Comparison of ENCODE assay signal across 1 cellular context in the genomic region with DNA sequence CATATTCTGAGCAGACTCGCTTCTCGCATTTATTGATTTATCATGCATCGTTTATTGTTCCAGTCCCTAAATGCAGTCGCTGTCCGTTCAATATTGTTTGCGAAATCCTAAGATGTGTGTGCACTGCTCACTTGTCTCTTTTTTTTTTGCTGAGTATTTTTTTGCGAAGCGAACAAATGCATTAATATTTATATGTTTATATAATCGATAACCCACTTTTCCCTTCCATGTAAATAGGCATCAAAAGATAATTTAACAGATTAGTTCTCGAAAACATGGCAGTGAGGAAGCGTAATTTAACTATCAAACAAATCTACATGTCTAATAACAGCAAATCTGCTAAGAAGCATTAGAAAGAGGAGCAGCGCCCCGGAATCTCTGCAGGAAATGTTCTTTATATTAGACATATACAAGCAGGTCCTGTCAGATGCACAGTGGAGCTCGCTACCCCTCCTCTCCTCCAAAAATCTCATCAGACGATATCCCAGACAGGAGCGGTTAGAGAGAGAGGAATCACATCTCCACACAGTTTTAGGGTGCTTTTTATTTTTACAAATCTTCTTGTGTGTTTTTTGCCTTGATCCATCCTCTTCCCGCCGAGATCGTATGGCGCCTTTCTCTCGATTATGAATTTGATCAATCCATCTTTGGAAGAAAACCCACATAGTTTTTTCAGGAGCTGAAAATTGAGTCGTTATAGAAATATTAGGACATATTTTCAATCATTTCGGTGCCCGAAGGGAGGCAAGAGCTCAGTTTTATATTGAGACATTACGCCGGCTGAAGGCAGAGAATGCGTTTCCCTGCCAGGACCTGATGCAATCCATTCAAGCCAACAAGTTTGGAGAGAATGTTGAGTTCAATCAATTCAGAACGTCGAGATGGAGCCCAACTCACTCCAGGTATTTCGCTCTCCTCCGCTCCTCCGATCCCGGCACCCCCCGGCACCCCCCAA.
TF ChIP-seq lines count a peak whose summit lies in the region.

A gene with protein sequence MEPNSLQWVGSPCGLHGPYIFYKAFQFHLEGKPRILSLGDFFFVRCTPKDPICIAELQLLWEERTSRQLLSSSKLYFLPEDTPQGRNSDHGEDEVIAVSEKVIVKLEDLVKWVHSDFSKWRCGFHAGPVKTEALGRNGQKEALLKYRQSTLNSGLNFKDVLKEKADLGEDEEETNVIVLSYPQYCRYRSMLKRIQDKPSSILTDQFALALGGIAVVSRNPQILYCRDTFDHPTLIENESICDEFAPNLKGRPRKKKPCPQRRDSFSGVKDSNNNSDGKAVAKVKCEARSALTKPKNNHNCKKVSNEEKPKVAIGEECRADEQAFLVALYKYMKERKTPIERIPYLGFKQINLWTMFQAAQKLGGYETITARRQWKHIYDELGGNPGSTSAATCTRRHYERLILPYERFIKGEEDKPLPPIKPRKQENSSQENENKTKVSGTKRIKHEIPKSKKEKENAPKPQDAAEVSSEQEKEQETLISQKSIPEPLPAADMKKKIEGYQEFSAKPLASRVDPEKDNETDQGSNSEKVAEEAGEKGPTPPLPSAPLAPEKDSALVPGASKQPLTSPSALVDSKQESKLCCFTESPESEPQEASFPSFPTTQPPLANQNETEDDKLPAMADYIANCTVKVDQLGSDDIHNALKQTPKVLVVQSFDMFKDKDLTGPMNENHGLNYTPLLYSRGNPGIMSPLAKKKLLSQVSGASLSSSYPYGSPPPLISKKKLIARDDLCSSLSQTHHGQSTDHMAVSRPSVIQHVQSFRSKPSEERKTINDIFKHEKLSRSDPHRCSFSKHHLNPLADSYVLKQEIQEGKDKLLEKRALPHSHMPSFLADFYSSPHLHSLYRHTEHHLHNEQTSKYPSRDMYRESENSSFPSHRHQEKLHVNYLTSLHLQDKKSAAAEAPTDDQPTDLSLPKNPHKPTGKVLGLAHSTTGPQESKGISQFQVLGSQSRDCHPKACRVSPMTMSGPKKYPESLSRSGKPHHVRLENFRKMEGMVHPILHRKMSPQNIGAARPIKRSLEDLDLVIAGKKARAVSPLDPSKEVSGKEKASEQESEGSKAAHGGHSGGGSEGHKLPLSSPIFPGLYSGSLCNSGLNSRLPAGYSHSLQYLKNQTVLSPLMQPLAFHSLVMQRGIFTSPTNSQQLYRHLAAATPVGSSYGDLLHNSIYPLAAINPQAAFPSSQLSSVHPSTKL (plus strand): TSS at position 871 of the 955 bp plus-strand sequence. CDS start 11 bp downstream, at position 882.

TF ChIP-seq in GM12878, 131 proteins besides CTCF, POLR2A, EP300 and RAD21:
- TF ChIP-seq EGR1 (IDR thresholded peaks at IDR 0.05; ENCODE audit: borderline replicate concordance in 1 of 2, low read depth in 2 of 2, low read length in 2 of 2) (peak in 1 of 2 experiments; percentile 45; a peak in 1 of 3 replicates), TARDBP (IDR thresholded peaks at IDR 0.05; ENCODE audit: borderline replicate concordance) (no peak), TCF3 (IDR thresholded peaks at IDR 0.05; ENCODE audit: borderline replicate concordance, insufficient read depth, low read depth, low read length) (no peak), ASH2L (IDR thresholded peaks at IDR 0.05; ENCODE audit: borderline replicate concordance, low read depth) (0 out of 2 replicates have a peak, but pooled peaks have one; percentile 51), NRF1 (conservative IDR thresholded peaks at IDR 0.05; ENCODE audit: low read depth, low read length) (no peak), PML (IDR thresholded peaks at IDR 0.05; ENCODE audit: low read length) (0 out of 2 replicates have a peak, but pooled peaks have one; percentile 32), HDGF (IDR thresholded peaks at IDR 0.05) (no peak), CBFB (IDR thresholded peaks at IDR 0.05; ENCODE audit: low read depth) (no peak), RUNX3 (IDR thresholded peaks at IDR 0.05; ENCODE audit: low read length) (no peak), FOXM1 (IDR thresholded peaks at IDR 0.05; ENCODE audit: low read depth, low read length) (0 out of 2 replicates have a peak, but pooled peaks have one; percentile 10), RAD51 (IDR thresholded peaks at IDR 0.05) (peak; percentile 83), POLR2AphosphoS5 (IDR thresholded peaks at IDR 0.05; ENCODE audit: low read length) (peak; percentile 64; the same call in 1 of the 2 replicates), MTA3 (IDR thresholded peaks at IDR 0.05; ENCODE audit: borderline replicate concordance, low read length) (0 out of 2 replicates have a peak, but pooled peaks have one; percentile 51)
- TF ChIP-seq, protein P1, sequence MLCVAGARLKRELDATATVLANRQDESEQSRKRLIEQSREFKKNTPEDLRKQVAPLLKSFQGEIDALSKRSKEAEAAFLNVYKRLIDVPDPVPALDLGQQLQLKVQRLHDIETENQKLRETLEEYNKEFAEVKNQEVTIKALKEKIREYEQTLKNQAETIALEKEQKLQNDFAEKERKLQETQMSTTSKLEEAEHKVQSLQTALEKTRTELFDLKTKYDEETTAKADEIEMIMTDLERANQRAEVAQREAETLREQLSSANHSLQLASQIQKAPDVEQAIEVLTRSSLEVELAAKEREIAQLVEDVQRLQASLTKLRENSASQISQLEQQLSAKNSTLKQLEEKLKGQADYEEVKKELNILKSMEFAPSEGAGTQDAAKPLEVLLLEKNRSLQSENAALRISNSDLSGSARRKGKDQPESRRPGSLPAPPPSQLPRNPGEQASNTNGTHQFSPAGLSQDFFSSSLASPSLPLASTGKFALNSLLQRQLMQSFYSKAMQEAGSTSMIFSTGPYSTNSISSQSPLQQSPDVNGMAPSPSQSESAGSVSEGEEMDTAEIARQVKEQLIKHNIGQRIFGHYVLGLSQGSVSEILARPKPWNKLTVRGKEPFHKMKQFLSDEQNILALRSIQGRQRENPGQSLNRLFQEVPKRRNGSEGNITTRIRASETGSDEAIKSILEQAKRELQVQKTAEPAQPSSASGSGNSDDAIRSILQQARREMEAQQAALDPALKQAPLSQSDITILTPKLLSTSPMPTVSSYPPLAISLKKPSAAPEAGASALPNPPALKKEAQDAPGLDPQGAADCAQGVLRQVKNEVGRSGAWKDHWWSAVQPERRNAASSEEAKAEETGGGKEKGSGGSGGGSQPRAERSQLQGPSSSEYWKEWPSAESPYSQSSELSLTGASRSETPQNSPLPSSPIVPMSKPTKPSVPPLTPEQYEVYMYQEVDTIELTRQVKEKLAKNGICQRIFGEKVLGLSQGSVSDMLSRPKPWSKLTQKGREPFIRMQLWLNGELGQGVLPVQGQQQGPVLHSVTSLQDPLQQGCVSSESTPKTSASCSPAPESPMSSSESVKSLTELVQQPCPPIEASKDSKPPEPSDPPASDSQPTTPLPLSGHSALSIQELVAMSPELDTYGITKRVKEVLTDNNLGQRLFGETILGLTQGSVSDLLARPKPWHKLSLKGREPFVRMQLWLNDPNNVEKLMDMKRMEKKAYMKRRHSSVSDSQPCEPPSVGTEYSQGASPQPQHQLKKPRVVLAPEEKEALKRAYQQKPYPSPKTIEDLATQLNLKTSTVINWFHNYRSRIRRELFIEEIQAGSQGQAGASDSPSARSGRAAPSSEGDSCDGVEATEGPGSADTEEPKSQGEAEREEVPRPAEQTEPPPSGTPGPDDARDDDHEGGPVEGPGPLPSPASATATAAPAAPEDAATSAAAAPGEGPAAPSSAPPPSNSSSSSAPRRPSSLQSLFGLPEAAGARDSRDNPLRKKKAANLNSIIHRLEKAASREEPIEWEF (IDR thresholded peaks at IDR 0.05; ENCODE audit: insufficient replicate concordance, low read depth, low read length), result peak; percentile 82
- TF ChIP-seq, protein P2, sequence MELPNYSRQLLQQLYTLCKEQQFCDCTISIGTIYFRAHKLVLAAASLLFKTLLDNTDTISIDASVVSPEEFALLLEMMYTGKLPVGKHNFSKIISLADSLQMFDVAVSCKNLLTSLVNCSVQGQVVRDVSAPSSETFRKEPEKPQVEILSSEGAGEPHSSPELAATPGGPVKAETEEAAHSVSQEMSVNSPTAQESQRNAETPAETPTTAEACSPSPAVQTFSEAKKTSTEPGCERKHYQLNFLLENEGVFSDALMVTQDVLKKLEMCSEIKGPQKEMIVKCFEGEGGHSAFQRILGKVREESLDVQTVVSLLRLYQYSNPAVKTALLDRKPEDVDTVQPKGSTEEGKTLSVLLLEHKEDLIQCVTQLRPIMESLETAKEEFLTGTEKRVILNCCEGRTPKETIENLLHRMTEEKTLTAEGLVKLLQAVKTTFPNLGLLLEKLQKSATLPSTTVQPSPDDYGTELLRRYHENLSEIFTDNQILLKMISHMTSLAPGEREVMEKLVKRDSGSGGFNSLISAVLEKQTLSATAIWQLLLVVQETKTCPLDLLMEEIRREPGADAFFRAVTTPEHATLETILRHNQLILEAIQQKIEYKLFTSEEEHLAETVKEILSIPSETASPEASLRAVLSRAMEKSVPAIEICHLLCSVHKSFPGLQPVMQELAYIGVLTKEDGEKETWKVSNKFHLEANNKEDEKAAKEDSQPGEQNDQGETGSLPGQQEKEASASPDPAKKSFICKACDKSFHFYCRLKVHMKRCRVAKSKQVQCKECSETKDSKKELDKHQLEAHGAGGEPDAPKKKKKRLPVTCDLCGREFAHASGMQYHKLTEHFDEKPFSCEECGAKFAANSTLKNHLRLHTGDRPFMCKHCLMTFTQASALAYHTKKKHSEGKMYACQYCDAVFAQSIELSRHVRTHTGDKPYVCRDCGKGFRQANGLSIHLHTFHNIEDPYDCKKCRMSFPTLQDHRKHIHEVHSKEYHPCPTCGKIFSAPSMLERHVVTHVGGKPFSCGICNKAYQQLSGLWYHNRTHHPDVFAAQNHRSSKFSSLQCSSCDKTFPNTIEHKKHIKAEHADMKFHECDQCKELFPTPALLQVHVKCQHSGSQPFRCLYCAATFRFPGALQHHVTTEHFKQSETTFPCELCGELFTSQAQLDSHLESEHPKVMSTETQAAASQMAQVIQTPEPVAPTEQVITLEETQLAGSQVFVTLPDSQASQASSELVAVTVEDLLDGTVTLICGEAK (IDR thresholded peaks at IDR 0.05; ENCODE audit: borderline replicate concordance), result peak; percentile 44; the same call in 1 of the 2 replicates
- TF ChIP-seq, protein P3, sequence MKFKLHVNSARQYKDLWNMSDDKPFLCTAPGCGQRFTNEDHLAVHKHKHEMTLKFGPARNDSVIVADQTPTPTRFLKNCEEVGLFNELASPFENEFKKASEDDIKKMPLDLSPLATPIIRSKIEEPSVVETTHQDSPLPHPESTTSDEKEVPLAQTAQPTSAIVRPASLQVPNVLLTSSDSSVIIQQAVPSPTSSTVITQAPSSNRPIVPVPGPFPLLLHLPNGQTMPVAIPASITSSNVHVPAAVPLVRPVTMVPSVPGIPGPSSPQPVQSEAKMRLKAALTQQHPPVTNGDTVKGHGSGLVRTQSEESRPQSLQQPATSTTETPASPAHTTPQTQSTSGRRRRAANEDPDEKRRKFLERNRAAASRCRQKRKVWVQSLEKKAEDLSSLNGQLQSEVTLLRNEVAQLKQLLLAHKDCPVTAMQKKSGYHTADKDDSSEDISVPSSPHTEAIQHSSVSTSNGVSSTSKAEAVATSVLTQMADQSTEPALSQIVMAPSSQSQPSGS (IDR thresholded peaks at IDR 0.05; ENCODE audit: low read length), result 0 out of 2 replicates have a peak, but pooled peaks have one; percentile 35
- TF ChIP-seq, protein P4, sequence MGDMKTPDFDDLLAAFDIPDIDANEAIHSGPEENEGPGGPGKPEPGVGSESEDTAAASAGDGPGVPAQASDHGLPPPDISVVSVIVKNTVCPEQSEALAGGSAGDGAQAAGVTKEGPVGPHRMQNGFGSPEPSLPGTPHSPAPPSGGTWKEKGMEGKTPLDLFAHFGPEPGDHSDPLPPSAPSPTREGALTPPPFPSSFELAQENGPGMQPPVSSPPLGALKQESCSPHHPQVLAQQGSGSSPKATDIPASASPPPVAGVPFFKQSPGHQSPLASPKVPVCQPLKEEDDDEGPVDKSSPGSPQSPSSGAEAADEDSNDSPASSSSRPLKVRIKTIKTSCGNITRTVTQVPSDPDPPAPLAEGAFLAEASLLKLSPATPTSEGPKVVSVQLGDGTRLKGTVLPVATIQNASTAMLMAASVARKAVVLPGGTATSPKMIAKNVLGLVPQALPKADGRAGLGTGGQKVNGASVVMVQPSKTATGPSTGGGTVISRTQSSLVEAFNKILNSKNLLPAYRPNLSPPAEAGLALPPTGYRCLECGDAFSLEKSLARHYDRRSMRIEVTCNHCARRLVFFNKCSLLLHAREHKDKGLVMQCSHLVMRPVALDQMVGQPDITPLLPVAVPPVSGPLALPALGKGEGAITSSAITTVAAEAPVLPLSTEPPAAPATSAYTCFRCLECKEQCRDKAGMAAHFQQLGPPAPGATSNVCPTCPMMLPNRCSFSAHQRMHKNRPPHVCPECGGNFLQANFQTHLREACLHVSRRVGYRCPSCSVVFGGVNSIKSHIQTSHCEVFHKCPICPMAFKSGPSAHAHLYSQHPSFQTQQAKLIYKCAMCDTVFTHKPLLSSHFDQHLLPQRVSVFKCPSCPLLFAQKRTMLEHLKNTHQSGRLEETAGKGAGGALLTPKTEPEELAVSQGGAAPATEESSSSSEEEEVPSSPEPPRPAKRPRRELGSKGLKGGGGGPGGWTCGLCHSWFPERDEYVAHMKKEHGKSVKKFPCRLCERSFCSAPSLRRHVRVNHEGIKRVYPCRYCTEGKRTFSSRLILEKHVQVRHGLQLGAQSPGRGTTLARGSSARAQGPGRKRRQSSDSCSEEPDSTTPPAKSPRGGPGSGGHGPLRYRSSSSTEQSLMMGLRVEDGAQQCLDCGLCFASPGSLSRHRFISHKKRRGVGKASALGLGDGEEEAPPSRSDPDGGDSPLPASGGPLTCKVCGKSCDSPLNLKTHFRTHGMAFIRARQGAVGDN (IDR thresholded peaks at IDR 0.05), result 0 out of 2 replicates have a peak, but pooled peaks have one; percentile 54
